8 cellular contexts compared by ENCODE assay signal in the genomic region with DNA sequence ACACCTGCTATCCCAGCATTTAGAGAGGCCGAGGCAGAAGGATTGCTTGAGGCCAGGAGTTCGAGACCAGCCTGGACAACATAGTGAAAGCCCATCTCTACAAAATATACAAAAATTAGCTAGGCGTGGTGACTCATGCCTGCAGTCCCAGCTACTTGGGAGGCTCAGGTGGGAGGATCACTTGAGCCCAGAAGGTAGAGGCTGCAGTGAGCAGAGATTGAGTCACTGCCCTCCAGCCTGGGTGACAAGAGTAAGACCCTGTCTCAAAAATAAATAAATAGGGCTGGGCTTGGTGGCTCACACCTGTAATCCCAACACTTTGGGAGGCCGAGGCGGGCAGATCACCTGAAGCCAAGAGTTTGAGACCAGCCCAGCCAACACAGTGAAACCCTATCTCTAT. TPM values are rescaled to one million over a fixed set of nuclear protein-coding genes. Genes with fewer than 3 reads are reported as not detected.
A peak's percentile ranks its signal among the peaks of the same experiment; 100 is the strongest.
DNase-seq lines count a peak whose midpoint lies in the region; ATAC-seq and TF ChIP-seq lines count a peak whose summit lies in the region.
"Not testable (repeated sequence)": the region's sequence is repeated elsewhere in the genome, so short reads cannot be mapped to it uniquely, and the experiment has no call there.

No MANE protein-coding gene starts in this region.

- peak overlapping the region; percentile 98 for H3K4me2 ChIP-seq in HCT116 (ENCODE audit: low read length)
- H3K4me2 ChIP-seq in SK-N-SH = not testable (repeated sequence)

- not testable (repeated sequence) for H3K4me3 ChIP-seq in HCT116 (replicated peaks in 1 of 2; ENCODE audit: low read depth in 1 of 2, low read length in 2 of 2); SK-N-SH (ENCODE audit: low read depth in 2 of 2, low read length in 1 of 2); ascending aorta; left ventricle myocardium inferior; naive thymus-derived CD4-positive, alpha-beta T cell (ENCODE audit: low read length); sigmoid colon

- not testable (repeated sequence) for H3K36me3 ChIP-seq in HCT116 (ENCODE audit: control insufficient read depth in 1 of 2, insufficient read depth in 2 of 2, low read length in 2 of 2); SK-N-SH (replicated peaks in 1 of 2; ENCODE audit: control insufficient read depth in 1 of 2, insufficient read depth in 2 of 2, low read length in 1 of 2); ascending aorta; left ventricle myocardium inferior; naive thymus-derived CD4-positive, alpha-beta T cell (ENCODE audit: control insufficient read depth in 2 of 3, insufficient read depth in 3 of 3, low read length in 3 of 3); sigmoid colon

- not testable (repeated sequence) for H4K20me1 ChIP-seq in HCT116 (ENCODE audit: insufficient read depth); SK-N-SH (ENCODE audit: insufficient read depth)

- H3K9me3 ChIP-seq in HCT116 (ENCODE audit: control insufficient read depth in 1 of 2, insufficient read depth in 1 of 2, low read depth in 1 of 2, low read length in 2 of 2); SK-N-SH; ascending aorta; left ventricle myocardium inferior (replicated peaks); naive thymus-derived CD4-positive, alpha-beta T cell (ENCODE audit: control insufficient read depth in 2 of 3, low read length in 3 of 3); sigmoid colon: not testable (repeated sequence)

- not testable (repeated sequence) for H3K4me1 Mint-ChIP-seq in activated CD8-positive, alpha-beta T cell treated with anti-CD3 and anti-CD28 coated beads for 36 hours (ENCODE audit: low read depth)
- peaks cover 0 to 18% (median 5%) of the 10 kb centered on the region in 7 donors for H3K4me1 Mint-ChIP-seq in naive thymus-derived CD4-positive, alpha-beta T cell

- not testable (repeated sequence) for TF ChIP-seq EP300 in SK-N-SH (IDR thresholded peaks at IDR 0.05; ENCODE audit: borderline replicate concordance in 1 of 2, low read depth in 1 of 2, low read length in 1 of 2); sigmoid colon (IDR thresholded peaks at IDR 0.05)

- H2AFZ ChIP-seq in HCT116 (ENCODE audit: low read depth, low read length, poor library complexity, severe bottlenecking) = peak overlapping the region; percentile 29
- peak overlapping the region; percentile 59; the same call in 1 of the 2 replicates for H2AFZ ChIP-seq in SK-N-SH (ENCODE audit: low read depth)

- H3K9ac ChIP-seq in HCT116 (ENCODE audit: low read length) = peak overlapping the region; percentile 78; the same call in 1 of the 2 replicates
- H3K9ac ChIP-seq in SK-N-SH = not testable (repeated sequence)

- H3K9me2 ChIP-seq in HCT116 (ENCODE audit: insufficient read depth); SK-N-SH: not testable (repeated sequence)

- H3K4me1 ChIP-seq in HCT116 (ENCODE audit: control insufficient read depth in 1 of 2, insufficient read depth in 2 of 2, low read length in 2 of 2) (peaks cover 18 to 53% of the 10 kb centered on the region in 2 experiments), ascending aorta (peaks cover 7 to 16% of the 10 kb centered on the region in 2 donors), left ventricle myocardium inferior (peaks cover 18% of the 10 kb centered on the region), sigmoid colon (peaks cover 4 to 16% (median 15%) of the 10 kb centered on the region in 4 donors)
- H3K4me1 ChIP-seq in SK-N-SH (ENCODE audit: control insufficient read depth in 1 of 2, insufficient read depth in 2 of 2, low read depth in 1 of 2, low read length in 1 of 2); naive thymus-derived CD4-positive, alpha-beta T cell (ENCODE audit: control insufficient read depth in 2 of 2, insufficient read depth in 2 of 2, low read length in 2 of 2): not testable (repeated sequence)

- H3K9me3 Mint-ChIP-seq in activated CD8-positive, alpha-beta T cell treated with anti-CD3 and anti-CD28 coated beads for 36 hours; naive thymus-derived CD4-positive, alpha-beta T cell: not testable (repeated sequence)

- H3K27me3 Mint-ChIP-seq in activated CD8-positive, alpha-beta T cell treated with anti-CD3 and anti-CD28 coated beads for 36 hours; naive thymus-derived CD4-positive, alpha-beta T cell: not testable (repeated sequence)

- not testable (repeated sequence) for H3K79me2 ChIP-seq in HCT116 (ENCODE audit: insufficient read depth, low read length); SK-N-SH (ENCODE audit: insufficient read depth)

- CTCF ChIA-PET in HCT116 (lab: Charles Lee) (interaction anchor here (0.6 to 1.5 kb wide), 6 partner anchors 9 to 487 kb away, joined by 3 to 6 read pairs (median 4); a partner anchor contains a TSS), SK-N-SH (lab: Yijun Ruan, JAX) (interaction anchor here (0.7 to 21.1 kb wide), 5 partner anchors 9 to 149 kb away, joined by 3 to 309 read pairs (median 4); no protein-coding TSS in a partner anchor)
- CTCF ChIA-PET in activated CD8-positive, alpha-beta T cell treated with anti-CD3 and anti-CD28 coated beads for 36 hours (lab: Charles Lee) = interaction anchor here (0.9 to 2.2 kb wide), 8 partner anchors 10 to 185 kb away, joined by 3 to 7 read pairs (median 4); a partner anchor contains a TSS
- CTCF ChIA-PET in naive thymus-derived CD4-positive, alpha-beta T cell (lab: Charles Lee) = interaction anchor here (0.7 kb wide), 1 partner anchor 44 kb away, joined by 3 read pairs; no protein-coding TSS in a partner anchor

- H3F3A ChIP-seq in SK-N-SH (replicated peaks; ENCODE audit: insufficient read depth) = peaks cover 24% of the 10 kb centered on the region

- not testable (repeated sequence) for H3K27me3 ChIP-seq in HCT116 (ENCODE audit: insufficient read depth, low read length); SK-N-SH (ENCODE audit: insufficient read depth); ascending aorta; left ventricle myocardium inferior (ENCODE audit: low read depth); naive thymus-derived CD4-positive, alpha-beta T cell (ENCODE audit: control insufficient read depth in 2 of 2, insufficient read depth in 2 of 2, low read length in 2 of 2); sigmoid colon

- ATAC-seq in HCT116; activated CD8-positive, alpha-beta T cell treated with anti-CD3 and anti-CD28 coated beads for 36 hours; naive thymus-derived CD4-positive, alpha-beta T cell: not testable (repeated sequence)

- H3K4me3 Mint-ChIP-seq in activated CD8-positive, alpha-beta T cell treated with anti-CD3 and anti-CD28 coated beads for 36 hours = peak overlapping the region; percentile 21
- peak overlapping the region in 7 of 10 donors; percentile 25 to 68 (median 37) for H3K4me3 Mint-ChIP-seq in naive thymus-derived CD4-positive, alpha-beta T cell

- H3K36me3 Mint-ChIP-seq in activated CD8-positive, alpha-beta T cell treated with anti-CD3 and anti-CD28 coated beads for 36 hours (ENCODE audit: low read depth); naive thymus-derived CD4-positive, alpha-beta T cell: not testable (repeated sequence)

- TF ChIP-seq POLR2A in HCT116 (IDR thresholded peaks at IDR 0.05; ENCODE audit: borderline replicate concordance, extremely low read depth, insufficient read depth, insufficient read length); sigmoid colon (IDR thresholded peaks at IDR 0.05): not testable (repeated sequence)

- TF ChIP-seq CTCF in 22Rv1 (IDR thresholded peaks at IDR 0.05); HCT116 (IDR thresholded peaks at IDR 0.05 in 2 of 3, conservative IDR thresholded peaks at IDR 0.05 in 1 of 3; ENCODE audit: borderline replicate concordance in 1 of 3, insufficient read depth in 1 of 3, low read depth in 2 of 3, low read length in 2 of 3); SK-N-SH (IDR thresholded peaks at IDR 0.05); activated CD8-positive, alpha-beta T cell treated with anti-CD3 and anti-CD28 coated beads for 36 hours (IDR thresholded peaks at IDR 0.05); ascending aorta (IDR thresholded peaks at IDR 0.05); left ventricle myocardium inferior (IDR thresholded peaks at IDR 0.05; ENCODE audit: borderline replicate concordance); sigmoid colon (IDR thresholded peaks at IDR 0.05): not testable (repeated sequence)

- DNase-seq in HCT116 (ENCODE audit: low read depth, low spot score); SK-N-SH; ascending aorta (ENCODE audit: low spot score in 2 of 2); left ventricle myocardium inferior; naive thymus-derived CD4-positive, alpha-beta T cell; sigmoid colon: not testable (repeated sequence)
- peak; percentile 27 for DNase-seq in activated CD8-positive, alpha-beta T cell treated with anti-CD3 and anti-CD28 coated beads for 36 hours

- not testable (repeated sequence) for H3K27ac Mint-ChIP-seq in activated CD8-positive, alpha-beta T cell treated with anti-CD3 and anti-CD28 coated beads for 36 hours
- peak overlapping the region in 1 of 9 donors; percentile 33 for H3K27ac Mint-ChIP-seq in naive thymus-derived CD4-positive, alpha-beta T cell

- H3K27ac ChIP-seq in 22Rv1 (peak overlapping the region; percentile 83), HCT116 (ENCODE audit: low read depth, low read length) (peak overlapping the region; percentile 88; the same call in 1 of the 2 replicates), ascending aorta (peak overlapping the region; percentile 13 to 60), left ventricle myocardium inferior (replicated peaks) (peak overlapping the region; percentile 71), sigmoid colon (peak overlapping the region; percentile 48 to 73 (median 68))
- H3K27ac ChIP-seq in SK-N-SH (ENCODE audit: low read depth in 2 of 2, low read length in 1 of 2); naive thymus-derived CD4-positive, alpha-beta T cell (ENCODE audit: low read depth, low read length): not testable (repeated sequence)

- POLR2A ChIA-PET in HCT116 (lab: Charles Lee) (interaction anchor here (1.1 to 6.8 kb wide), 6 partner anchors 8 to 80 kb away, joined by 3 to 44 read pairs (median 5); a partner anchor contains a TSS), SK-N-SH (lab: Yijun Ruan, JAX) (interaction anchor here (1.0 kb wide), 1 partner anchor 36 kb away, joined by 4 read pairs; a partner anchor contains a TSS)
- POLR2A ChIA-PET in activated CD8-positive, alpha-beta T cell treated with anti-CD3 and anti-CD28 coated beads for 36 hours (lab: Charles Lee) = interaction anchor here (0.9 to 4.4 kb wide), 4 partner anchors 13 to 145 kb away, joined by 3 to 26 read pairs (median 6); a partner anchor contains a TSS
- POLR2A ChIA-PET in naive thymus-derived CD4-positive, alpha-beta T cell (lab: Charles Lee) = interaction anchor here (0.6 to 0.7 kb wide), 2 partner anchors 136 to 630 kb away, joined by 3 to 4 read pairs; no protein-coding TSS in a partner anchor

- not testable (repeated sequence) for BruUV-seq in HCT116 (replicated peaks; lab: Mats Ljungman, UMichigan)

- intact Hi-C loops in HCT116 (cut with micrococcal nuclease) = loop anchor here (10.0 kb wide), 1 partner anchor 299 kb away; a partner anchor contains a TSS
- intact Hi-C loops in activated CD8-positive, alpha-beta T cell treated with anti-CD3 and anti-CD28 coated beads for 36 hours (cut with micrococcal nuclease); ascending aorta (cut with DNase I); left ventricle myocardium inferior (cut with micrococcal nuclease); naive thymus-derived CD4-positive, alpha-beta T cell (cut with micrococcal nuclease); sigmoid colon (cut with DNase I): not testable (repeated sequence)

- RAD21 ChIA-PET in HCT116 (lab: Charles Lee; ENCODE audit: low non-redundant PET in 1 of 2, low total read pairs in 2 of 2, uncharacterized antibody in 2 of 2, unreplicated experiment in 2 of 2) = interaction anchor here in 1 of 2 experiments (1.2 kb wide), 1 partner anchor 147 kb away, joined by 5 read pairs; no protein-coding TSS in a partner anchor

- 98% methylated on average over 4 of the region's 5 CpGs for WGBS in SK-N-SH (ENCODE audit: low lambda C conversion rate)
- WGBS in sigmoid colon, 2 donors = 93 to 97% methylated on average over 5 of the region's 5 CpGs

- not testable (repeated sequence) for TF ChIP-seq RAD21 in HCT116 (IDR thresholded peaks at IDR 0.05; ENCODE audit: low read depth); SK-N-SH (IDR thresholded peaks at IDR 0.05; ENCODE audit: low read length)

RNA-seq across cellular contexts. Expression of a gene that starts 6.9 kb away (rescaled TPM):
- total RNA-seq in HCT116 (2021; ENCODE audit: unreplicated experiment) = 228 TPM
- polyA plus RNA-seq in HCT116 (2012) = 166 and 204 TPM in 2 replicates
- polyA plus RNA-seq in SK-N-SH (2012; rRNA removed) = 106 and 116 TPM in 2 replicates
- 56.9 and 85.5 TPM in 2 replicates for polyA plus RNA-seq in SK-N-SH (2012; cell fraction: cytosol; rRNA removed)
- polyA plus RNA-seq in SK-N-SH (2012; cell fraction: nucleus; rRNA removed) = 122 and 126 TPM in 2 replicates
- 10 to 100 TPM; 90.9 to 96.3 TPM for total RNA-seq in activated CD8-positive, alpha-beta T cell treated with anti-CD3 and anti-CD28 coated beads for 36 hours
- total RNA-seq in ascending aorta = 38.7 TPM
- 11.0 TPM for total RNA-seq in left ventricle myocardium inferior
- 10 to 100 TPM; 10.8 to 86.4 (median 16.6) TPM for total RNA-seq in naive thymus-derived CD4-positive, alpha-beta T cell
- 10 to 100 TPM in 1 of 2 donors, 1 to 10 TPM in 1; 5.6 to 11.4 TPM for polyA plus RNA-seq in naive thymus-derived CD4-positive, alpha-beta T cell
- total RNA-seq in sigmoid colon = 10 to 100 TPM in 3 of 4 donors, 1 to 10 TPM in 1; 7.4 to 19.7 (median 12.6) TPM
- polyA plus RNA-seq in sigmoid colon = 10 to 100 TPM; 15.0 to 74.4 (median 20.3) TPM

RNA-seq across cellular contexts. Expression of a gene that starts 12.2 kb away (rescaled TPM):
- total RNA-seq in HCT116 (2021; ENCODE audit: unreplicated experiment) (37.9 TPM), ascending aorta (514 TPM), left ventricle myocardium inferior (34.3 TPM), sigmoid colon (100 to 1,000 TPM in 2 of 4 donors, 10 to 100 TPM in 2; 82.0 to 708 (median 108) TPM)
- 40.1 and 61.8 TPM in 2 replicates for polyA plus RNA-seq in HCT116 (2012)
- polyA plus RNA-seq in SK-N-SH (2012; rRNA removed) (54.0 and 67.6 TPM in 2 replicates), sigmoid colon (10 to 100 TPM; 25.0 to 56.3 (median 54.7) TPM)
- 29.6 and 31.6 TPM in 2 replicates for polyA plus RNA-seq in SK-N-SH (2012; cell fraction: cytosol; rRNA removed)
- polyA plus RNA-seq in SK-N-SH (2012; cell fraction: nucleus; rRNA removed) = 134 and 135 TPM in 2 replicates
- 100 to 1,000 TPM in 1 of 2 experiments, 10 to 100 TPM in 1; 98.3 to 102 TPM for total RNA-seq in activated CD8-positive, alpha-beta T cell treated with anti-CD3 and anti-CD28 coated beads for 36 hours
- total RNA-seq in naive thymus-derived CD4-positive, alpha-beta T cell = 100 to 1,000 TPM in 2 of 5 experiments, 10 to 100 TPM in 3; 71.7 to 157 (median 84.2) TPM
- 10 to 100 TPM; 30.1 to 38.4 TPM for polyA plus RNA-seq in naive thymus-derived CD4-positive, alpha-beta T cell

RNA-seq across cellular contexts. Expression of a gene that starts 36.3 kb away (rescaled TPM):
- total RNA-seq in HCT116 (2021; ENCODE audit: unreplicated experiment) (151 TPM), ascending aorta (55.0 TPM), left ventricle myocardium inferior (87.7 TPM), sigmoid colon (10 to 100 TPM; 23.6 to 29.3 (median 26.3) TPM)
- 77.6 and 78.7 TPM in 2 replicates for polyA plus RNA-seq in HCT116 (2012)
- polyA plus RNA-seq in SK-N-SH (2012; rRNA removed) (76.0 and 76.9 TPM in 2 replicates), sigmoid colon (100 to 1,000 TPM in 2 of 3 donors, 10 to 100 TPM in 1; 92.2 to 135 (median 101) TPM)
- polyA plus RNA-seq in SK-N-SH (2012; cell fraction: cytosol; rRNA removed) = 37.4 and 60.8 TPM in 2 replicates
- 58.5 and 81.6 TPM in 2 replicates for polyA plus RNA-seq in SK-N-SH (2012; cell fraction: nucleus; rRNA removed)
- 100 to 1,000 TPM; 113 to 121 TPM for total RNA-seq in activated CD8-positive, alpha-beta T cell treated with anti-CD3 and anti-CD28 coated beads for 36 hours
- total RNA-seq in naive thymus-derived CD4-positive, alpha-beta T cell = 10 to 100 TPM; 31.3 to 70.8 (median 35.4) TPM
- polyA plus RNA-seq in naive thymus-derived CD4-positive, alpha-beta T cell = 10 to 100 TPM; 63.6 to 75.3 TPM
